ENCODE assay signal across 8 cellular contexts in genomic region chr11:6315811-6316425, GRCh38. TPM values are rescaled to one million over a fixed set of nuclear protein-coding genes. Genes with fewer than 3 reads are reported as not detected.
DNase-seq lines count a peak whose midpoint lies in the region; ATAC-seq, FAIRE-seq and TF ChIP-seq lines count a peak whose summit lies in the region.

No MANE protein-coding gene starts in this region.

- no peak overlapping the region for H3K27ac Mint-ChIP-seq in stimulated activated naive B cell treated with anti-CD40 and anti-IgM and Interleukin-4, amounts not matched to agents 10 μg/mL and 1 μg/mL and 100 μg/mL, for 72 hours

- peaks cover 6 to 31% of the 10 kb centered on the region in 2 donors for H3K4me1 ChIP-seq in left lung

- H3K27me3 Mint-ChIP-seq in stimulated activated naive B cell treated with anti-CD40 and anti-IgM and Interleukin-4, amounts not matched to agents 10 μg/mL and 1 μg/mL and 100 μg/mL, for 72 hours = peaks cover 45 to 73% of the 10 kb centered on the region in 2 donors

- peaks cover 13 to 20% of the 10 kb centered on the region in 2 donors for H3K4me1 Mint-ChIP-seq in stimulated activated naive B cell treated with anti-CD40 and anti-IgM and Interleukin-4, amounts not matched to agents 10 μg/mL and 1 μg/mL and 100 μg/mL, for 72 hours

- no peak overlapping the region for H3K4me3 Mint-ChIP-seq in stimulated activated naive B cell treated with anti-CD40 and anti-IgM and Interleukin-4, amounts not matched to agents 10 μg/mL and 1 μg/mL and 100 μg/mL, for 72 hours

- no peaks in the 10 kb centered on the region for H3K9me3 Mint-ChIP-seq in stimulated activated naive B cell treated with anti-CD40 and anti-IgM and Interleukin-4, amounts not matched to agents 10 μg/mL and 1 μg/mL and 100 μg/mL, for 72 hours

- H3K36me3 ChIP-seq in bronchial epithelial cell (ENCODE audit: control insufficient read depth, insufficient read depth, low read length) = no peaks in the 10 kb centered on the region
- no peaks in the 10 kb centered on the region for H3K36me3 ChIP-seq in left lung

- no peak for FAIRE-seq in bronchial epithelial cell (lab: Jason Lieb, UNC)

- H3K36me3 Mint-ChIP-seq in stimulated activated naive B cell treated with anti-CD40 and anti-IgM and Interleukin-4, amounts not matched to agents 10 μg/mL and 1 μg/mL and 100 μg/mL, for 72 hours = no peaks in the 10 kb centered on the region

- H3K27me3 ChIP-seq in bronchial epithelial cell (ENCODE audit: control insufficient read depth, insufficient read depth, low read length) (no peaks in the 10 kb centered on the region), left lung (peaks cover 0 to 24% of the 10 kb centered on the region in 2 donors)

- no peak overlapping the region for H3K27ac ChIP-seq in left lung

- intact Hi-C loops in left lung (cut with DNase I) = no loop called here

- TF ChIP-seq CTCF in bronchial epithelial cell (IDR thresholded peaks at IDR 0.05; ENCODE audit: insufficient read depth, low read length, severe bottlenecking) (peak; percentile 90), left lung (IDR thresholded peaks at IDR 0.05) (peak; percentile 69 to 85)

- no peak overlapping the region for H3K4me3 ChIP-seq in bronchial epithelial cell (ENCODE audit: low read depth, low read length)
- no peak overlapping the region for H3K4me3 ChIP-seq in left lung

- ATAC-seq in GM21717 (IDR thresholded peaks at IDR 0.05; ENCODE audit: unreplicated experiment) (peak; percentile 58), left lung (peak; percentile 21)
- ATAC-seq in stimulated activated naive B cell treated with anti-CD40 and anti-IgM and Interleukin-4, amounts not matched to agents 10 μg/mL and 1 μg/mL and 100 μg/mL, for 72 hours (replicated peaks) = peak; percentile 30 to 61

- DNase-seq in NCI-H510A treated with DMSO at 0.1 percent for 48 hours (lab: John Stamatoyannopoulos, UW) = peak; percentile 23
- DNase-seq in NCI-H510A (lab: John Stamatoyannopoulos, UW) = no peak
- peak; percentile 90 for DNase-seq in HuH-7 (ENCODE audit: low spot score)
- DNase-seq in RKO (ENCODE audit: low spot score) = peak; percentile 75
- DNase-seq in bronchial epithelial cell (ENCODE audit: low read depth) = peak; percentile 46
- DNase-seq in left lung = peak; percentile 50 to 67
- DNase-seq in stimulated activated naive B cell treated with anti-CD40 and anti-IgM and Interleukin-4, amounts not matched to agents 10 μg/mL and 1 μg/mL and 100 μg/mL, for 72 hours = peak; percentile 22

- H3K9me3 ChIP-seq in left lung = no peaks in the 10 kb centered on the region

RNA-seq across cellular contexts. Expression of gene CAVIN3, which starts 4.4 kb away (rescaled TPM):
- total RNA-seq in bronchial epithelial cell (35.0 and 41.6 TPM in 2 replicates), left lung (10 to 100 TPM; 61.2 to 87.4 TPM)

RNA-seq across cellular contexts. Expression of gene CCKBR, which starts 56.3 kb away (rescaled TPM):
- total RNA-seq in bronchial epithelial cell = not detected in 2 replicates
- total RNA-seq in left lung = not detected
